12 cellular contexts compared by ENCODE assay signal in genomic region chr10:93917064-93917391, GRCh38. TPM values are rescaled to one million over a fixed set of nuclear protein-coding genes. Genes with fewer than 3 reads are reported as not detected.
DNase-seq lines count a peak whose midpoint lies in the region; ATAC-seq and TF ChIP-seq lines count a peak whose summit lies in the region.
"Had no signal": no experiment of that assay in that cellular context is flagged by ENCODE, and none has a peak within 500 bp of the region (broad histone marks: within the 10 kb centered on the region; RNA-seq: fewer than 3 reads in every experiment).

No MANE protein-coding gene starts in this region.

- DNase-seq in SK-N-DZ (ENCODE audit: low spot score), result peak; percentile 6
- no peak for DNase-seq in epithelial cell of proximal tubule (ENCODE audit: low read depth)
- DNase-seq in lower lobe of right lung, result no peak
- no peak for DNase-seq in NCI-H1694 (lab: John Stamatoyannopoulos, UW)
- no peak for DNase-seq in A673 (ENCODE audit: low spot score)
- DNase-seq: BE2C, dorsolateral prefrontal cortex, occipital lobe, T-helper 9 cell had no signal

- no peaks in the 10 kb centered on the region for H3K27me3 ChIP-seq in lower lobe of right lung (ENCODE audit: low read depth)
- H3K27me3 ChIP-seq in stomach smooth muscle (ENCODE audit: control insufficient read depth in 1 of 2, insufficient read depth in 2 of 2, low read length in 2 of 2), result no peaks in the 10 kb centered on the region
- H3K27me3 ChIP-seq in A673 (replicated peaks; ENCODE audit: insufficient read depth, low read depth, low read length, poor library complexity), result no peaks in the 10 kb centered on the region
- H3K27me3 ChIP-seq: BE2C, dorsolateral prefrontal cortex had no signal

- no peaks in the 10 kb centered on the region for H3K4me1 ChIP-seq in lower lobe of right lung
- no peaks in the 10 kb centered on the region for H3K4me1 ChIP-seq in stomach smooth muscle (ENCODE audit: control insufficient read depth, insufficient read depth, low read length)
- no peaks in the 10 kb centered on the region for H3K4me1 ChIP-seq in A673 (ENCODE audit: insufficient read depth, low read length, poor library complexity, severe bottlenecking)
- H3K4me1 ChIP-seq: BE2C had no signal

- intact Hi-C loops in lower lobe of right lung (cut with DNase I) (loop anchor here (5.0 kb wide), 1 partner anchor 405 kb away; no protein-coding TSS in a partner anchor), A673 (cut with micrococcal nuclease; ENCODE audit: unreplicated experiment) (loop anchor here (2.0 kb wide), 2 partner anchors 402 to 528 kb away; no protein-coding TSS in a partner anchor)

- H3K9me3 ChIP-seq in lower lobe of right lung (no peaks in the 10 kb centered on the region), stomach smooth muscle (ENCODE audit: control insufficient read depth in 2 of 2, low read length in 2 of 2) (no peaks in the 10 kb centered on the region), A673 (ENCODE audit: low read depth, low read length, poor library complexity, severe bottlenecking) (no peaks in the 10 kb centered on the region)
- H3K9me3 ChIP-seq: BE2C had no signal

- ATAC-seq in lower lobe of right lung (peak; percentile 38 to 55), HG03378 (IDR thresholded peaks at IDR 0.05; ENCODE audit: unreplicated experiment) (no peak)

- H3K36me3 ChIP-seq in lower lobe of right lung (no peaks in the 10 kb centered on the region), stomach smooth muscle (ENCODE audit: control insufficient read depth in 2 of 2, insufficient read depth in 2 of 2, low read length in 2 of 2) (no peaks in the 10 kb centered on the region), A673 (ENCODE audit: insufficient read depth, low read length, poor library complexity, severe bottlenecking) (no peaks in the 10 kb centered on the region)

- no TSS peak for BruUV-seq in A673 (replicated peaks; lab: Mats Ljungman, UMichigan)

- CTCF ChIA-PET in A673 (lab: Charles Lee), result interaction anchor here (1.0 to 1.6 kb wide), 4 partner anchors 28 to 527 kb away, joined by 3 to 22 read pairs (median 6); no protein-coding TSS in a partner anchor

- POLR2A ChIA-PET in A673 (lab: Charles Lee; ENCODE audit: low non-redundant PET), result no interaction called here

- TF ChIP-seq CTCF in epithelial cell of proximal tubule (conservative IDR thresholded peaks at IDR 0.05; ENCODE audit: low read depth, low read length), result no peak
- no peak for TF ChIP-seq CTCF in lower lobe of right lung (IDR thresholded peaks at IDR 0.05)
- no peak for TF ChIP-seq CTCF in A673 (conservative IDR thresholded peaks at IDR 0.05; ENCODE audit: low read depth, low read length)

- H3K27ac ChIP-seq in lower lobe of right lung (no peak overlapping the region), stomach smooth muscle (ENCODE audit: low read length) (no peak overlapping the region), A673 (ENCODE audit: low read depth, low read length, poor library complexity, severe bottlenecking) (no peak overlapping the region)
- H3K27ac ChIP-seq: dorsolateral prefrontal cortex, HL-60 had no signal

- H3K4me3 ChIP-seq in epithelial cell of proximal tubule (ENCODE audit: low read depth, low read length), result peak overlapping the region; percentile 51
- H3K4me3 ChIP-seq in lower lobe of right lung, result peak overlapping the region; percentile 4
- H3K4me3 ChIP-seq in stomach smooth muscle (ENCODE audit: low read length in 2 of 2), result peak overlapping the region; percentile 54 to 64
- H3K4me3 ChIP-seq in A673 (ENCODE audit: low read depth, low read length, poor library complexity, severe bottlenecking), result no peak overlapping the region

- H3K9ac ChIP-seq in stomach smooth muscle (ENCODE audit: low read length in 2 of 2), result peak overlapping the region in 1 of 2 donors; percentile 34

RNA-seq across cellular contexts. Expression of gene SLC35G1, which starts 23.2 kb away (rescaled TPM):
- 6.4 and 6.7 TPM in 2 replicates for polyA plus RNA-seq in SK-N-DZ (2014; cell fraction: cytosol; rRNA removed)
- polyA plus RNA-seq in SK-N-DZ (2014; cell fraction: nucleus; rRNA removed), result 16.2 and 16.8 TPM in 2 replicates
- total RNA-seq in epithelial cell of proximal tubule (4.7 and 6.0 TPM in 2 replicates), lower lobe of right lung (3.6 TPM), A673 (2021) (8.5 and 9.5 TPM in 2 replicates)
